ENCODE assay signal across 8 cellular contexts in the genomic region with DNA sequence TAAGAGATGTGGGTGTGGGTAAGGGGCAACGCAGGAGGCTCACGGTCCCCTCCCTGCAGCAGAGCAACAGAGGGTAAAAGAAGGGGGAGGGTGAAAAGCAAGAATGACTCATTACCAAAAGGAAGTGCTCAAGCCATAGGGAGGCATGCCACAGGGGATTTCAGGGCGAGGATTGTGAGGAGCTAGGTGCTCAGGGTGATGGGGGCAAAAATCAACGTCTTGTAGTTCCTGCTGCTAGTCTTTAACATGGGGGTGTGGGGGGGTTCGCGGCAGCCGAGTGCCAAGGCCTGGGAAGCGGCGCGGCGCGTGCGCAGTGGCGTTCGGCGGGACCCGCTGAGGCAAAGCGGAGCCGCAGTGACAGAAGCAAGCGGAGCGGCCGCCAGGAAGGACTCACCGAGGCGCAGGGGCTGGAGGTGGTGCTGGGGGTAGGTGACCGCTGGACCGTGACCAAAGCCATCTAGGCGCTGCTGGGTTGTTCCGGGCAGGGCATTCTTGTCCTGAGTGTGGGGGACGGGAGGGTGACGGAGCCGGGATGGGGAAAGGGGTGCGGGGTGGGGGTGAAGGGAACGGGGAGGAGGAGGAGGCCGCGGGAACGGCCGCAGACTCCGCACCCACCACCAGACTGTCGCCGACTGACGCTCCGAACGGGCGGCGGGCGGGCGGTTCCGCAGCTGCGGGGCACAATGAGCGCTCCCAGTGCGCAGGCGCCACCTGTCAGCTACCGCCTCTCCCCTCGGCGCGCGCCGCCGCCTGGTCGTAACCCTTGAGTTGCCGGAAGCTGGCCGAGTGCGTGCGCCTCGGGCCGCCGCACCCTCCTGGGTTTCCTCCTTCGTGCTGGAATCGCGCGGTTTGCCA. TPM values are rescaled to one million over a fixed set of nuclear protein-coding genes. Genes with fewer than 3 reads are reported as not detected.
DNase-seq lines count a peak whose midpoint lies in the region; ATAC-seq, FAIRE-seq and TF ChIP-seq lines count a peak whose summit lies in the region.

A gene with protein sequence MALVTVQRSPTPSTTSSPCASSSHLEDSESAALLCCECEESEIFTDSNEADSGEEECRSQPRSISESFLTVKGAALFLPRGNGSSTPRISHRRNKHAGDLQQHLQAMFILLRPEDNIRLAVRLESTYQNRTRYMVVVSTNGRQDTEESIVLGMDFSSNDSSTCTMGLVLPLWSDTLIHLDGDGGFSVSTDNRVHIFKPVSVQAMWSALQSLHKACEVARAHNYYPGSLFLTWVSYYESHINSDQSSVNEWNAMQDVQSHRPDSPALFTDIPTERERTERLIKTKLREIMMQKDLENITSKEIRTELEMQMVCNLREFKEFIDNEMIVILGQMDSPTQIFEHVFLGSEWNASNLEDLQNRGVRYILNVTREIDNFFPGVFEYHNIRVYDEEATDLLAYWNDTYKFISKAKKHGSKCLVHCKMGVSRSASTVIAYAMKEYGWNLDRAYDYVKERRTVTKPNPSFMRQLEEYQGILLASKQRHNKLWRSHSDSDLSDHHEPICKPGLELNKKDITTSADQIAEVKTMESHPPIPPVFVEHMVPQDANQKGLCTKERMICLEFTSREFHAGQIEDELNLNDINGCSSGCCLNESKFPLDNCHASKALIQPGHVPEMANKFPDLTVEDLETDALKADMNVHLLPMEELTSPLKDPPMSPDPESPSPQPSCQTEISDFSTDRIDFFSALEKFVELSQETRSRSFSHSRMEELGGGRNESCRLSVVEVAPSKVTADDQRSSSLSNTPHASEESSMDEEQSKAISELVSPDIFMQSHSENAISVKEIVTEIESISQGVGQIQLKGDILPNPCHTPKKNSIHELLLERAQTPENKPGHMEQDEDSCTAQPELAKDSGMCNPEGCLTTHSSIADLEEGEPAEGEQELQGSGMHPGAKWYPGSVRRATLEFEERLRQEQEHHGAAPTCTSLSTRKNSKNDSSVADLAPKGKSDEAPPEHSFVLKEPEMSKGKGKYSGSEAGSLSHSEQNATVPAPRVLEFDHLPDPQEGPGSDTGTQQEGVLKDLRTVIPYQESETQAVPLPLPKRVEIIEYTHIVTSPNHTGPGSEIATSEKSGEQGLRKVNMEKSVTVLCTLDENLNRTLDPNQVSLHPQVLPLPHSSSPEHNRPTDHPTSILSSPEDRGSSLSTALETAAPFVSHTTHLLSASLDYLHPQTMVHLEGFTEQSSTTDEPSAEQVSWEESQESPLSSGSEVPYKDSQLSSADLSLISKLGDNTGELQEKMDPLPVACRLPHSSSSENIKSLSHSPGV (N-terminal part only) (minus strand): TSS at position 685 of the 855 bp plus-strand sequence. CDS start 228 bp downstream, at position 457.

- no peak within 1 kb of the TSS for H3K4me3 Mint-ChIP-seq in T-helper 17 cell

- DNase-seq in NCI-H187 (lab: John Stamatoyannopoulos, UW), result peak; percentile 83 to 85
- DNase-seq in T-helper 17 cell, result peak; percentile 80 to 91 (median 84)
- peak; percentile 76 for DNase-seq in amniotic stem cell (lab: John Stamatoyannopoulos, UW)
- DNase-seq in left ventricle myocardium superior, result peak; percentile 95
- DNase-seq in pulmonary artery endothelial cell (ENCODE audit: low read depth, low spot score), result peak; percentile 36
- DNase-seq in urothelium cell line (ENCODE audit: low spot score), result peak; percentile 90

- ATAC-seq in HG02798 (IDR thresholded peaks at IDR 0.05; ENCODE audit: poor library complexity, unreplicated experiment) (peak; percentile 77), T-helper 17 cell (peak; percentile 77), left ventricle myocardium superior (peak; percentile 95)

- TF ChIP-seq CTCF in GM12874 (IDR thresholded peaks at IDR 0.05; ENCODE audit: insufficient read depth, low read depth, low read length), result peak; percentile 14; the same call in 1 of the 2 replicates

- peak; percentile 86 for FAIRE-seq in urothelium cell line (lab: Jason Lieb, UNC)

- H3K27ac Mint-ChIP-seq in T-helper 17 cell, result no peak within 1 kb of the TSS

- peaks cover 27% of the 10 kb centered on the region for H3K4me1 Mint-ChIP-seq in T-helper 17 cell

- H3K9me3 ChIP-seq in T-helper 17 cell (ENCODE audit: control insufficient read depth, low read length, poor library complexity, severe bottlenecking), result no peaks in the 10 kb centered on the region

- no peaks in the 10 kb centered on the region for H3K27me3 Mint-ChIP-seq in T-helper 17 cell

- intact Hi-C loops in left ventricle myocardium superior (cut with micrococcal nuclease), result no loop called here

- H3K36me3 Mint-ChIP-seq in T-helper 17 cell (ENCODE audit: low read depth), result peaks cover 8% of the 10 kb centered on the region

RNA-seq across cellular contexts. Expression of the gene that starts here (rescaled TPM):
- total RNA-seq in T-helper 17 cell, result 10 to 100 TPM; 72.2 to 72.7 TPM
- 36.8 TPM for total RNA-seq in left ventricle myocardium superior
- total RNA-seq in pulmonary artery endothelial cell, result 25.5 and 30.9 TPM in 2 replicates

Comparison
In these comparisons a context has a peak if more than half of its experiments do, and no peak if none do; other contexts are left out.
1. Peak in every context shown above with its lines: DNase-seq and ATAC-seq.
2. DNase-seq: peak in every context shown above with its lines; median percentile 95 in left ventricle myocardium superior; 90 in urothelium cell line; 84 in NCI-H187; 84 in T-helper 17 cell; 76 in amniotic stem cell; 36 in pulmonary artery endothelial cell.